12 cellular contexts compared by ENCODE assay signal in the genomic region with DNA sequence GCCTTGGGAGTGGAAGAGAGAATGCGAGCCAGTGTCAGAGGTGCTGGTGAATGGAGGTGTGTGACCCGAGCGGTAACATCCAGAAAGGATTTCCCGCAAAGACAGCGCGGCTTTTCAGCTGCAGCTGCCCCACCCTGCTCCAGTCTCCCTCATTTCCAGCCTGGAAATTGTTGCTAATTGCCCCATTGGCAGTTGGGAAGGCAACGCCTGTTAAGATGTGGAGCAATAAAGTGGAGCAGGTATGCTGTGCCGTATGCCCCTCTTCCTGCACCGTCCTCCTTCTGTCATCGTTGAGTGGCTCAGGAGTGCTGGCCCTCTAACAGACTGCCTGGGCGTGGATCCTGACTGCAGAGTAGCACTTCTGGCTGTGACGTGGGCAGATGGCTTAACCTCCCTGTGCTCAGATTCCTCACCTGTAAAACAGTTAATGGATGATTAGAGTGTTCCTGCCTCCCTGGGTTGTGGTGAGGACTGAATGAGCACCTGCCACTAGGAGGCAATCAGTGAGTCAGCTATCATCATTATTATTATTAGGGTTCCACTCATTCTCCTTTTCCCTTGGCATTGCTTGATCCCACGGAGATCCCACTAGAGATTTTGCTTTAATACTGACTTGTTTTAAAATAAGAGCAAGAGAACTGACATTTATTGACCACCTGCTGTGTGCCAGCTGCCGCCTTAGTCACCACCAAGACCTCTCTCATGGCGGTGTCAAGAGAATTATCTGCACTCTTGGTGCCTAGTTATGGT. TPM values are rescaled to one million over a fixed set of nuclear protein-coding genes. Genes with fewer than 3 reads are reported as not detected.
DNase-seq lines count a peak whose midpoint lies in the region; ATAC-seq and TF ChIP-seq lines count a peak whose summit lies in the region.
"Had no signal": no experiment of that assay in that cellular context is flagged by ENCODE, and none has a peak within 500 bp of the region (broad histone marks: within the 10 kb centered on the region; RNA-seq: fewer than 3 reads in every experiment).

No MANE protein-coding gene starts in this region.

- in situ Hi-C loops in Caki2 (cut with HindIII; ENCODE audit: low pct_unique_long_range_greater_than_20kb, low sequenced_read_pairs) = no loop called here

- no peaks in the 10 kb centered on the region for H3K27me3 ChIP-seq in lower lobe of right lung (ENCODE audit: low read depth)
- no peaks in the 10 kb centered on the region for H3K27me3 ChIP-seq in adrenal gland
- H3K27me3 ChIP-seq: ovary had no signal

- POLR2A ChIA-PET in activated B cell treated with CpG ODN at 0.5 μM for 24 hours (lab: Charles Lee) = no interaction called here

- no peak overlapping the region for H3K4me3 ChIP-seq in lower lobe of right lung
- H3K4me3 ChIP-seq in adrenal gland = no peak overlapping the region
- H3K4me3 ChIP-seq: ovary had no signal

- ATAC-seq in activated B cell treated with CpG ODN at 0.5 μM for 24 hours (ENCODE audit: low read depth) (no peak), lower lobe of right lung (peak; percentile 88 to 89), HG02623 (IDR thresholded peaks at IDR 0.05; ENCODE audit: unreplicated experiment) (no peak), HG02610 (IDR thresholded peaks at IDR 0.05; ENCODE audit: unreplicated experiment) (no peak)
- ATAC-seq: T-helper 17 cell had no signal

- H3K9me3 ChIP-seq in lower lobe of right lung (no peaks in the 10 kb centered on the region), adrenal gland (replicated peaks in 1 of 3) (no peaks in the 10 kb centered on the region)
- H3K9me3 ChIP-seq: ovary had no signal

- H3K4me1 Mint-ChIP-seq in activated B cell treated with CpG ODN at 0.5 μM for 24 hours = peaks cover 10% of the 10 kb centered on the region
- H3K4me1 Mint-ChIP-seq: brain had no signal

- CTCF ChIA-PET in activated B cell treated with CpG ODN at 0.5 μM for 24 hours (lab: Charles Lee) = interaction anchor here (1.7 kb wide), 1 partner anchor 276 kb away, joined by 4 read pairs; no protein-coding TSS in a partner anchor

- H3K36me3 Mint-ChIP-seq in activated B cell treated with CpG ODN at 0.5 μM for 24 hours (ENCODE audit: low read depth) = peaks cover 14% of the 10 kb centered on the region

- no peak overlapping the region for H3K4me3 Mint-ChIP-seq in activated B cell treated with CpG ODN at 0.5 μM for 24 hours
- H3K4me3 Mint-ChIP-seq: brain, T-helper 17 cell had no signal

- H3K36me3 ChIP-seq in lower lobe of right lung = no peaks in the 10 kb centered on the region
- no peaks in the 10 kb centered on the region for H3K36me3 ChIP-seq in adrenal gland (replicated peaks in 1 of 2)
- H3K36me3 ChIP-seq: ovary had no signal

- H3K27ac Mint-ChIP-seq in activated B cell treated with CpG ODN at 0.5 μM for 24 hours = peak overlapping the region; percentile 13
- H3K27ac Mint-ChIP-seq: brain had no signal

- H3K4me1 ChIP-seq in lower lobe of right lung (peaks cover 32% of the 10 kb centered on the region), adrenal gland (replicated peaks in 1 of 2) (peaks cover 42 to 62% of the 10 kb centered on the region in 2 donors)

- no peak for TF ChIP-seq CTCF in activated B cell treated with CpG ODN at 0.5 μM for 24 hours (IDR thresholded peaks at IDR 0.05)
- TF ChIP-seq CTCF in lower lobe of right lung (IDR thresholded peaks at IDR 0.05) = no peak
- TF ChIP-seq CTCF in adrenal gland (IDR thresholded peaks at IDR 0.05) = no peak

- H3K27ac ChIP-seq in lower lobe of right lung (peak overlapping the region; percentile 10), adrenal gland (no peak overlapping the region)
- H3K27ac ChIP-seq: ovary had no signal

- H3K27me3 Mint-ChIP-seq in activated B cell treated with CpG ODN at 0.5 μM for 24 hours = no peaks in the 10 kb centered on the region
- H3K27me3 Mint-ChIP-seq: brain, T-helper 17 cell had no signal

- H3K9me3 Mint-ChIP-seq in activated B cell treated with CpG ODN at 0.5 μM for 24 hours = no peaks in the 10 kb centered on the region

- 90 to 93% (median 91%) methylated on average over 14 to 15 of the region's 15 CpGs for WGBS in adrenal gland, 4 donors

- intact Hi-C loops in activated B cell treated with CpG ODN at 0.5 μM for 24 hours (cut with micrococcal nuclease) = no loop called here
- intact Hi-C loops in lower lobe of right lung (cut with DNase I) = no loop called here
- intact Hi-C loops in adrenal gland (cut with DNase I) = loop anchor here in 1 of 2 donors (5.0 kb wide), 1 partner anchor 34 kb away; no protein-coding TSS in a partner anchor

- DNase-seq in Caki2 (ENCODE audit: low read depth) (peak; percentile 73), NCI-H146 treated with DMSO at 0.1 percent for 48 hours (lab: John Stamatoyannopoulos, UW; ENCODE audit: unreplicated experiment) (peak; percentile 72), activated B cell treated with CpG ODN at 0.5 μM for 24 hours (no peak), lower lobe of right lung (peak; percentile 81), adrenal gland (no peak)
- DNase-seq in activated CD4-positive, alpha-beta T cell treated with anti-CD3 and anti-CD28 coated beads for 48 hours = no peak
- DNase-seq: kidney glomerular epithelial cell, ovary, T-helper 17 cell had no signal

- no peak for TF ChIP-seq POLR2A in adrenal gland (IDR thresholded peaks at IDR 0.05)

RNA-seq across cellular contexts. Expression of a gene that starts 11.7 kb away (rescaled TPM):
- total RNA-seq in Caki2 (2014; rRNA removed; shearing (Covaris generic); ENCODE audit: low replicate concordance) = 26.9 and 31.6 TPM in 2 replicates
- 30.8 and 39.0 TPM in 2 replicates for total RNA-seq in activated B cell treated with CpG ODN at 0.5 μM for 24 hours
- total RNA-seq in lower lobe of right lung = 32.9 TPM
- 100 to 1,000 TPM in 2 of 8 donors, 10 to 100 TPM in 6; 52.8 to 128 (median 79.4) TPM for total RNA-seq in adrenal gland
- polyA plus RNA-seq in adrenal gland = 10 to 100 TPM; 17.1 to 80.3 (median 33.1) TPM

Comparison
In these comparisons a context has a peak if more than half of its experiments do, and no peak if none do; other contexts are left out.
1. DNase-seq: peak in Caki2 (single experiment), NCI-H146 treated with DMSO at 0.1 percent for 48 hours (single experiment) and lower lobe of right lung (single experiment); none in activated B cell treated with CpG ODN at 0.5 μM for 24 hours (single experiment), adrenal gland (0 of 7) and activated CD4-positive, alpha-beta T cell treated with anti-CD3 and anti-CD28 coated beads for 48 hours (single experiment).
2. ATAC-seq: peak in lower lobe of right lung (2 of 2); none in activated B cell treated with CpG ODN at 0.5 μM for 24 hours (single experiment), HG02623 (single experiment) and HG02610 (single experiment).